ENCODE assay signal across 1 cellular context in genomic region chr12:22229652-22230279, GRCh38.
TF ChIP-seq lines count a peak whose summit lies in the region.

No MANE protein-coding gene starts in this region.

TF ChIP-seq in liver, 16 proteins besides CTCF, POLR2A, EP300 and RAD21 (continued from another document):
- TF ChIP-seq ZBTB33 (IDR thresholded peaks at IDR 0.05) (peak; percentile 72), FOXA2 (IDR thresholded peaks at IDR 0.05) (peak; percentile 22), TAF1 (conservative IDR thresholded peaks at IDR 0.05) (no peak), NR2F2 (IDR thresholded peaks at IDR 0.05) (no peak), EGR1 (IDR thresholded peaks at IDR 0.05; ENCODE audit: low read depth in 2 of 2) (peak; percentile 17 to 44), YY1 (IDR thresholded peaks at IDR 0.05) (peak; percentile 55), HNF4A (conservative IDR thresholded peaks at IDR 0.05) (peak; percentile 42 to 74), GABPA (IDR thresholded peaks at IDR 0.05 in 1 of 2, conservative IDR thresholded peaks at IDR 0.05 in 1 of 2) (no peak), MAX (IDR thresholded peaks at IDR 0.05) (peak; percentile 70), HNF4G (IDR thresholded peaks at IDR 0.05) (no peak), ATF3 (IDR thresholded peaks at IDR 0.05) (no peak), SP1 (IDR thresholded peaks at IDR 0.05) (peak; percentile 17), FOXA1 (IDR thresholded peaks at IDR 0.05) (no peak), RXRA (IDR thresholded peaks at IDR 0.05) (peak in 1 of 2 donors; percentile 71), REST (IDR thresholded peaks at IDR 0.05) (no peak)
